In the genomic region with DNA sequence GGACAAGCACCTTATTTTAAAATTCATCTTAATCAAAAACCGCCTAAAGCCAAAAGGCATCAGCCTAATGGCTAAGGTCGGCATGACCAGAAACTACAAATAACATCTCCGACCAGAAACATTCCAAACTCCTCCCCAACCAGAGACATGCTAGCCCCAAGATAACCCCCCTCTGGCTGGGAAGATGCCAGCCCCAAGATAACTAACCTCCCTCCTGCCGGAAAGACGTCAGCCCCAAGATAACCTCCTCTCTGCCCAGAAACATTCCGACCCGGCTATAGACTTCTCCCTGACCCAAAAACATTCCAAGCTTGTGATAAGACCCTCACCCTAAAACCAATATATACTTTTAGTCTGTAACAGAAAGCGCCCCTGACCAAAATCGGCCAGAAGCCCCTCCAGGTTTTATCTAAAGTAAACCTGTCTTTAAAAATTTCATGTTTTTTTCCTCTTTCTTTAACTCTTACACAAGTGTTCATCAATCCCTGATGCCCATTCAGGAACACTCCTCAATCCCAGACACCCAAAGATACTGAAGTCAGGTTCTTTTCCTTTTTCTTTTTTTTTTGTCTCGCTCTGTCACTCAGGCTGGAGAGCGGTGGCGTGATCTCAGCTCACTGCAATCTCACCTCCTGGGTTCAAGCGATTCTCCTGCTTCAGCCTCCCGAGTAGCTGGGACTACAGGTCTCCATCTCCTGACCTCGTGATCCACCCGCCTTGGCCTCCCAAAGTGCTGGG, we compare ENCODE assay signal across 27 cellular contexts. TPM values are rescaled to one million over a fixed set of nuclear protein-coding genes. Genes with fewer than 3 reads are reported as not detected.
"Had no signal": no experiment of that assay in that cellular context is flagged by ENCODE, and none has a peak within 500 bp of the region (broad histone marks: within the 10 kb centered on the region; RNA-seq: fewer than 3 reads in every experiment).

No MANE protein-coding gene starts in this region.

- H3K4me2 ChIP-seq: SK-N-SH had no signal

- H3K4me3 Mint-ChIP-seq: activated T-cell treated with anti-CD3 and anti-CD28 coated beads, Interleukin-2, amount 50 U/mL, for 4 hours; natural killer cell; stimulated activated naive CD8-positive, alpha-beta T cell treated with anti-CD3 and anti-CD28 coated beads, Interleukin-15, amount 100 ng/mL, for 72 hours had no signal

- H3K36me3 Mint-ChIP-seq: natural killer cell had no signal

- H3K27ac Mint-ChIP-seq: natural killer cell; stimulated activated naive CD8-positive, alpha-beta T cell treated with anti-CD3 and anti-CD28 coated beads, Interleukin-15, amount 100 ng/mL, for 72 hours had no signal

- DNase-seq: activated CD4-positive, alpha-beta T cell treated with anti-CD3 and anti-CD28 coated beads for 1 hour; activated CD4-positive, alpha-beta T cell treated with anti-CD3 and anti-CD28 coated beads, Interleukin-2, amount 50 U/mL, for 1 hour; activated CD8-positive, alpha-beta memory T cell treated with anti-CD3 and anti-CD28 coated beads, Interleukin-2, amount 50 U/mL, for 4 hours; activated gamma-delta T cell; activated naive CD4-positive, alpha-beta T cell treated with anti-CD3 and anti-CD28 coated beads, Interleukin-2, amount 50 U/mL, for 16 hours; activated T-cell treated with anti-CD3 and anti-CD28 coated beads, Interleukin-2, amount 50 U/mL, for 4 hours; central memory CD4-positive, alpha-beta T cell; cortex of kidney; hippocampal formation; kidney glomerular epithelial cell; left ventricle myocardium inferior; mammary epithelial cell; midbrain; natural killer cell; SK-N-SH; stimulated activated CD4-positive, alpha-beta T cell treated with anti-CD3 and anti-CD28 coated beads, Interleukin-1b, Interleukin-23, amount 100 ng/mL, for 48 hours; stimulated activated naive CD8-positive, alpha-beta T cell treated with anti-CD3 and anti-CD28 coated beads, Interleukin-15, amount 100 ng/mL, for 72 hours; transverse colon; uterus had no signal

- H3K9me3 Mint-ChIP-seq: activated T-cell treated with anti-CD3 and anti-CD28 coated beads, Interleukin-2, amount 50 U/mL, for 4 hours; natural killer cell; stimulated activated naive CD8-positive, alpha-beta T cell treated with anti-CD3 and anti-CD28 coated beads, Interleukin-15, amount 100 ng/mL, for 72 hours had no signal

- H3K27me3 ChIP-seq: ascending aorta, uterus had no signal

- ATAC-seq: activated T-cell treated with anti-CD3 and anti-CD28 coated beads, Interleukin-2, amount 50 U/mL, for 4 hours; natural killer cell; stimulated activated naive CD8-positive, alpha-beta T cell treated with anti-CD3 and anti-CD28 coated beads, Interleukin-15, amount 100 ng/mL, for 72 hours had no signal

- H3K9ac ChIP-seq: SK-N-SH had no signal

- H3K9me3 ChIP-seq: ascending aorta, prostate gland, SK-N-SH, suprapubic skin, transverse colon, uterus had no signal

- H3K36me3 ChIP-seq: ascending aorta, left ventricle myocardium inferior, prostate gland, suprapubic skin, transverse colon, uterus had no signal

- H3K4me3 ChIP-seq: ascending aorta, left ventricle myocardium inferior, prostate gland, suprapubic skin, transverse colon, uterus had no signal

- H3K4me1 ChIP-seq: ascending aorta, left ventricle myocardium inferior, prostate gland, suprapubic skin, uterus had no signal

- H3K27ac ChIP-seq: ascending aorta, left ventricle myocardium inferior, prostate gland, suprapubic skin, transverse colon, uterus had no signal

RNA-seq across cellular contexts. Expression of a gene that starts 32.6 kb away (rescaled TPM):
- total RNA-seq: activated T-cell treated with anti-CD3 and anti-CD28 coated beads, Interleukin-2, amount 50 U/mL, for 4 hours; ascending aorta; epithelial cell of proximal tubule; frontal cortex; left ventricle myocardium inferior; mammary epithelial cell; natural killer cell; osteocyte; skeletal muscle tissue; suprapubic skin; T-helper 2 cell treated with Interferon-gamma antibody and Interleukin-4, amounts not matched to agents 100 ng/mL and 5 ng/mL, for 36 hours; transverse colon; uterus had no signal
- polyA plus RNA-seq: mammary epithelial cell, SK-N-SH had no signal

RNA-seq across cellular contexts. Expression of a gene that starts 50.7 kb away (rescaled TPM):
- total RNA-seq: activated T-cell treated with anti-CD3 and anti-CD28 coated beads, Interleukin-2, amount 50 U/mL, for 4 hours; natural killer cell; osteocyte; T-helper 2 cell treated with Interferon-gamma antibody and Interleukin-4, amounts not matched to agents 100 ng/mL and 5 ng/mL, for 36 hours had no signal
